Comparison of ENCODE assay signal across 8 cellular contexts in genomic region chr2:177264209-177264538, GRCh38. TPM values are rescaled to one million over a fixed set of nuclear protein-coding genes. Genes with fewer than 3 reads are reported as not detected.
DNase-seq lines count a peak whose midpoint lies in the region; ATAC-seq and TF ChIP-seq lines count a peak whose summit lies in the region.

No MANE protein-coding gene starts in this region.

- H3K27ac Mint-ChIP-seq in activated naive CD8-positive, alpha-beta T cell treated with anti-CD3 and anti-CD28 coated beads for 36 hours, result peak overlapping the region; percentile 51
- peak overlapping the region; percentile 99 for H3K27ac Mint-ChIP-seq in stimulated activated effector memory CD8-positive, alpha-beta T cell treated with anti-CD3 and anti-CD28 coated beads, Interleukin-12 subunit alpha, Interleukin-12 subunit beta, amount 100 ng/mL, for 72 hours

- H3K27me3 ChIP-seq in AG04450 (ENCODE audit: control insufficient read depth, insufficient read depth, low read length), result no peaks in the 10 kb centered on the region

- peak overlapping the region; percentile 99 for H3K27ac ChIP-seq in AG04450 (ENCODE audit: low read depth, low read length)

- POLR2A ChIA-PET in AG04450 (lab: Yijun Ruan, JAX), result interaction anchor here (0.7 to 3.1 kb wide), 25 partner anchors 9 to 177 kb away, joined by 3 to 25 read pairs (median 5); partner anchors contain the start of gene HNRNPA3

- H3K9me3 Mint-ChIP-seq in activated naive CD8-positive, alpha-beta T cell treated with anti-CD3 and anti-CD28 coated beads for 36 hours, result peaks cover 2% of the 10 kb centered on the region
- H3K9me3 Mint-ChIP-seq in stimulated activated effector memory CD8-positive, alpha-beta T cell treated with anti-CD3 and anti-CD28 coated beads, Interleukin-12 subunit alpha, Interleukin-12 subunit beta, amount 100 ng/mL, for 72 hours, result no peaks in the 10 kb centered on the region

- peak overlapping the region; percentile 97 for H3K4me3 Mint-ChIP-seq in activated naive CD8-positive, alpha-beta T cell treated with anti-CD3 and anti-CD28 coated beads for 36 hours
- peak overlapping the region; percentile 90 for H3K4me3 Mint-ChIP-seq in stimulated activated effector memory CD8-positive, alpha-beta T cell treated with anti-CD3 and anti-CD28 coated beads, Interleukin-12 subunit alpha, Interleukin-12 subunit beta, amount 100 ng/mL, for 72 hours

- H3K9me3 ChIP-seq in AG04450 (ENCODE audit: control insufficient read depth, insufficient read depth, low read length) (peaks cover 3% of the 10 kb centered on the region; the same call in 1 of the 2 replicates), iPS-18c (ENCODE audit: control insufficient read depth, insufficient read depth, low read length) (no peaks in the 10 kb centered on the region)

- TF ChIP-seq CTCF in AG04450 (IDR thresholded peaks at IDR 0.05; ENCODE audit: low read depth, low read length), result no peak

- CTCF ChIA-PET in AG04450 (lab: Charles Lee), result interaction anchor here (0.7 to 4.8 kb wide), 19 partner anchors 9 to 494 kb away, joined by 3 to 61 read pairs (median 6); partner anchors contain the start of gene AGPS

- H3K36me3 Mint-ChIP-seq in activated naive CD8-positive, alpha-beta T cell treated with anti-CD3 and anti-CD28 coated beads for 36 hours, result peaks cover 35% of the 10 kb centered on the region
- H3K36me3 Mint-ChIP-seq in stimulated activated effector memory CD8-positive, alpha-beta T cell treated with anti-CD3 and anti-CD28 coated beads, Interleukin-12 subunit alpha, Interleukin-12 subunit beta, amount 100 ng/mL, for 72 hours, result peaks cover 55% of the 10 kb centered on the region

- DNase-seq in AG04450 (ENCODE audit: low read depth, low spot score) (no peak), NCI-H1694 treated with DMSO at 0.1 percent for 48 hours (lab: John Stamatoyannopoulos, UW) (no peak), T-helper 1 cell (no peak)
- no peak for DNase-seq in activated naive CD8-positive, alpha-beta T cell treated with anti-CD3 and anti-CD28 coated beads for 36 hours
- DNase-seq in stimulated activated effector memory CD8-positive, alpha-beta T cell treated with anti-CD3 and anti-CD28 coated beads, Interleukin-12 subunit alpha, Interleukin-12 subunit beta, amount 100 ng/mL, for 72 hours (ENCODE audit: low spot score in 2 of 2), result peak in 1 of 2 donors; percentile 56

- peak overlapping the region; percentile 80 for H3K4me3 ChIP-seq in AG04450 (ENCODE audit: low read depth, low read length)
- peak overlapping the region; percentile 82 for H3K4me3 ChIP-seq in iPS-18c (ENCODE audit: insufficient read depth, low read depth, low read length)

- ATAC-seq in GM18861 (IDR thresholded peaks at IDR 0.05; ENCODE audit: unreplicated experiment) (peak; percentile 5), HG03354 (IDR thresholded peaks at IDR 0.05; ENCODE audit: poor library complexity, severe bottlenecking, unreplicated experiment) (peak; percentile 20)
- peak; percentile 15 for ATAC-seq in stimulated activated effector memory CD8-positive, alpha-beta T cell treated with anti-CD3 and anti-CD28 coated beads, Interleukin-12 subunit alpha, Interleukin-12 subunit beta, amount 100 ng/mL, for 72 hours

- H3K27me3 Mint-ChIP-seq in activated naive CD8-positive, alpha-beta T cell treated with anti-CD3 and anti-CD28 coated beads for 36 hours, result no peaks in the 10 kb centered on the region

- H3K4me1 Mint-ChIP-seq in activated naive CD8-positive, alpha-beta T cell treated with anti-CD3 and anti-CD28 coated beads for 36 hours, result peaks cover 55% of the 10 kb centered on the region
- peaks cover 42% of the 10 kb centered on the region for H3K4me1 Mint-ChIP-seq in stimulated activated effector memory CD8-positive, alpha-beta T cell treated with anti-CD3 and anti-CD28 coated beads, Interleukin-12 subunit alpha, Interleukin-12 subunit beta, amount 100 ng/mL, for 72 hours

RNA-seq across cellular contexts. Expression of gene NFE2L2, which starts 0.4 kb away (rescaled TPM):
- 227 and 321 TPM in 2 replicates for polyA plus RNA-seq in AG04450 (2011; rRNA removed)
- 292 and 300 TPM in 2 replicates for polyA minus RNA-seq in AG04450 (2011; rRNA and poly(A)+ RNA removed)
- total RNA-seq in activated naive CD8-positive, alpha-beta T cell treated with anti-CD3 and anti-CD28 coated beads for 36 hours, result 10 to 100 TPM; 68.3 to 70.3 TPM

RNA-seq across cellular contexts. Expression of gene HNRNPA3, which starts 51.6 kb away (rescaled TPM):
- polyA plus RNA-seq in AG04450 (2011; rRNA removed), result 143 and 177 TPM in 2 replicates
- polyA minus RNA-seq in AG04450 (2011; rRNA and poly(A)+ RNA removed), result 30.4 and 57.9 TPM in 2 replicates
- total RNA-seq in activated naive CD8-positive, alpha-beta T cell treated with anti-CD3 and anti-CD28 coated beads for 36 hours, result 100 to 1,000 TPM; 253 to 254 TPM
